Comparison of ENCODE assay signal across 1 cellular context in genomic region chr11:61829806-61830205, GRCh38.
TF ChIP-seq lines count a peak whose summit lies in the region.

No MANE protein-coding gene starts in this region.

TF ChIP-seq in HepG2, 621 proteins besides CTCF, POLR2A, EP300 and RAD21:
- TF ChIP-seq NPAS2 (CRISPR knock-in tag; IDR thresholded peaks at IDR 0.05; ENCODE audit: borderline replicate concordance), result no peak
- no peak for TF ChIP-seq ZBTB43 (CRISPR knock-in tag; conservative IDR thresholded peaks at IDR 0.05)
- TF ChIP-seq HOXA7 (CRISPR knock-in tag; IDR thresholded peaks at IDR 0.05), result no peak
- TF ChIP-seq DRAP1 (CRISPR knock-in tag; IDR thresholded peaks at IDR 0.05), result no peak
- no peak for TF ChIP-seq FLYWCH1 (CRISPR knock-in tag; IDR thresholded peaks at IDR 0.05)
- TF ChIP-seq GFI1 (CRISPR knock-in tag; IDR thresholded peaks at IDR 0.05; ENCODE audit: borderline replicate concordance), result no peak
